33 cellular contexts compared by ENCODE assay signal in genomic region chr14:53885241-53885640, GRCh38.
"Had no signal": no experiment of that assay in that cellular context is flagged by ENCODE, and none has a peak within 500 bp of the region (broad histone marks: within the 10 kb centered on the region; RNA-seq: fewer than 3 reads in every experiment).

No MANE protein-coding gene starts in this region.

- H3K36me3 ChIP-seq: ascending aorta, breast epithelium, cardiac muscle cell, colonic mucosa, esophagus muscularis mucosa, gastrocnemius medialis, heart left ventricle had no signal

- H3K4me3 ChIP-seq: ascending aorta, breast epithelium, cardiac muscle cell, colonic mucosa, esophagus muscularis mucosa, gastrocnemius medialis, heart left ventricle had no signal

- H3K27me3 ChIP-seq: ascending aorta, breast epithelium, cardiac muscle cell, colonic mucosa, esophagus muscularis mucosa, gastrocnemius medialis, heart left ventricle had no signal

- H3K27me3 Mint-ChIP-seq: activated CD4-positive, alpha-beta memory T cell treated with anti-CD3 and anti-CD28 coated beads, Interleukin-2, amount 10 ng/mL, durations not matched to agents 7 days and 5 days; activated naive CD4-positive, alpha-beta T cell treated with anti-CD3 and anti-CD28 coated beads, Interleukin-2, amount 10 ng/mL, durations not matched to agents 7 days and 5 days; activated T-cell treated with anti-CD3 and anti-CD28 coated beads, Interleukin-2, amount 50 U/mL, for 24 hours; T-helper 17 cell had no signal

- H3K27ac ChIP-seq: ascending aorta, breast epithelium, cardiac muscle cell, colonic mucosa, esophagus muscularis mucosa, foreskin keratinocyte, gastrocnemius medialis, heart left ventricle had no signal

- H3K4me1 ChIP-seq: ascending aorta, breast epithelium, colonic mucosa, foreskin keratinocyte, gastrocnemius medialis had no signal

- H3K9me3 ChIP-seq: ascending aorta, breast epithelium, colonic mucosa, esophagus muscularis mucosa, gastrocnemius medialis, heart left ventricle had no signal

- DNase-seq: activated CD4-positive, alpha-beta memory T cell treated with anti-CD3 and anti-CD28 coated beads, Interleukin-2, amount 10 ng/mL, durations not matched to agents 7 days and 5 days; activated CD4-positive, alpha-beta T cell treated with anti-CD3 and anti-CD28 coated beads for 36 hours; activated CD4-positive, alpha-beta T cell treated with anti-CD3 and anti-CD28 coated beads, Interleukin-2, amount 10 ng/mL, durations not matched to agents 24 days and 14 days; activated CD4-positive, CD25-positive, alpha-beta regulatory T cell; activated CD4-positive, CD25-positive, alpha-beta regulatory T cell treated with anti-CD3 and anti-CD28 coated beads, Interleukin-2, amount 50 U/mL, for 72 hours; activated CD8-positive, alpha-beta memory T cell treated with anti-CD3 and anti-CD28 coated beads, Interleukin-2, amount 50 U/mL, for 48 hours; activated gamma-delta T cell; activated naive CD4-positive, alpha-beta T cell; activated naive CD4-positive, alpha-beta T cell treated with anti-CD3 and anti-CD28 coated beads, Interleukin-2, amount 10 ng/mL, durations not matched to agents 7 days and 5 days; activated naive CD8-positive, alpha-beta T cell treated with anti-CD3 and anti-CD28 coated beads, Interleukin-2, amount 10 ng/mL, durations not matched to agents 7 days and 5 days; activated T-cell treated with anti-CD3 and anti-CD28 coated beads for 4 hours; activated T-cell treated with anti-CD3 and anti-CD28 coated beads, Interleukin-2, amount 50 U/mL, for 24 hours; activated T-cell treated with anti-CD3 and anti-CD28 coated beads, Interleukin-2, amount 50 U/mL, for 72 hours; central memory CD4-positive, alpha-beta T cell; cerebellar nuclear complex; colonic mucosa; effector CD8-positive, alpha-beta T cell; erythroblast; foreskin keratinocyte; gastrocnemius medialis; glutamatergic neuron; heart left ventricle; T-helper 1 cell; T-helper 17 cell; T1000 had no signal

- H3K9me3 Mint-ChIP-seq: activated CD4-positive, alpha-beta memory T cell treated with anti-CD3 and anti-CD28 coated beads, Interleukin-2, amount 10 ng/mL, durations not matched to agents 7 days and 5 days; activated CD4-positive, alpha-beta T cell treated with anti-CD3 and anti-CD28 coated beads, Interleukin-2, amount 10 ng/mL, durations not matched to agents 24 days and 14 days; activated naive CD4-positive, alpha-beta T cell treated with anti-CD3 and anti-CD28 coated beads, Interleukin-2, amount 10 ng/mL, durations not matched to agents 7 days and 5 days; activated naive CD8-positive, alpha-beta T cell treated with anti-CD3 and anti-CD28 coated beads, Interleukin-2, amount 10 ng/mL, durations not matched to agents 7 days and 5 days; activated T-cell treated with anti-CD3 and anti-CD28 coated beads, Interleukin-2, amount 50 U/mL, for 24 hours; dendritic cell treated with granulocyte-macrophage colony-stimulating factor and Interleukin-4, amounts not matched to agents 40 ng/mL and 50 ng/mL, for 4 days; T-helper 2 cell treated with Interferon-gamma antibody and Interleukin-4, amounts not matched to agents 5 μg/mL and 100 μg/mL, for 36 hours had no signal

- H3K4me3 Mint-ChIP-seq: activated CD4-positive, alpha-beta memory T cell treated with anti-CD3 and anti-CD28 coated beads, Interleukin-2, amount 10 ng/mL, durations not matched to agents 7 days and 5 days; activated CD4-positive, alpha-beta T cell treated with anti-CD3 and anti-CD28 coated beads for 36 hours; activated CD4-positive, alpha-beta T cell treated with anti-CD3 and anti-CD28 coated beads, Interleukin-2, amount 10 ng/mL, durations not matched to agents 24 days and 14 days; activated naive CD4-positive, alpha-beta T cell treated with anti-CD3 and anti-CD28 coated beads, Interleukin-2, amount 10 ng/mL, durations not matched to agents 7 days and 5 days; activated naive CD8-positive, alpha-beta T cell treated with anti-CD3 and anti-CD28 coated beads, Interleukin-2, amount 10 ng/mL, durations not matched to agents 7 days and 5 days; activated T-cell treated with anti-CD3 and anti-CD28 coated beads, Interleukin-2, amount 50 U/mL, for 24 hours; activated T-cell treated with anti-CD3 and anti-CD28 coated beads, Interleukin-2, amount 50 U/mL, for 72 hours; brain; dendritic cell treated with granulocyte-macrophage colony-stimulating factor and Interleukin-4, amounts not matched to agents 40 ng/mL and 50 ng/mL, for 4 days; T-helper 17 cell; T-helper 2 cell treated with Interferon-gamma antibody and Interleukin-4, amounts not matched to agents 5 μg/mL and 100 μg/mL, for 36 hours had no signal

- H3K36me3 Mint-ChIP-seq: activated naive CD4-positive, alpha-beta T cell treated with anti-CD3 and anti-CD28 coated beads, Interleukin-2, amount 10 ng/mL, durations not matched to agents 7 days and 5 days; activated naive CD4-positive, alpha-beta T cell treated with anti-CD3 and anti-CD28 coated beads, Interleukin-2, amount 50 U/mL, for 72 hours; activated naive CD8-positive, alpha-beta T cell treated with anti-CD3 and anti-CD28 coated beads, Interleukin-2, amount 10 ng/mL, durations not matched to agents 7 days and 5 days; brain had no signal

- H3K27ac Mint-ChIP-seq: activated CD4-positive, alpha-beta memory T cell treated with anti-CD3 and anti-CD28 coated beads, Interleukin-2, amount 10 ng/mL, durations not matched to agents 7 days and 5 days; activated CD4-positive, alpha-beta T cell treated with anti-CD3 and anti-CD28 coated beads for 36 hours; activated CD4-positive, alpha-beta T cell treated with anti-CD3 and anti-CD28 coated beads, Interleukin-2, amount 10 ng/mL, durations not matched to agents 24 days and 14 days; activated naive CD4-positive, alpha-beta T cell treated with anti-CD3 and anti-CD28 coated beads, Interleukin-2, amount 10 ng/mL, durations not matched to agents 7 days and 5 days; activated naive CD4-positive, alpha-beta T cell treated with anti-CD3 and anti-CD28 coated beads, Interleukin-2, amount 50 U/mL, for 72 hours; activated naive CD8-positive, alpha-beta T cell treated with anti-CD3 and anti-CD28 coated beads, Interleukin-2, amount 10 ng/mL, durations not matched to agents 7 days and 5 days; activated T-cell treated with anti-CD3 and anti-CD28 coated beads, Interleukin-2, amount 50 U/mL, for 24 hours; activated T-cell treated with anti-CD3 and anti-CD28 coated beads, Interleukin-2, amount 50 U/mL, for 72 hours; brain; dendritic cell treated with granulocyte-macrophage colony-stimulating factor and Interleukin-4, amounts not matched to agents 40 ng/mL and 50 ng/mL, for 4 days; T-helper 17 cell; T-helper 2 cell treated with Interferon-gamma antibody and Interleukin-4, amounts not matched to agents 5 μg/mL and 100 μg/mL, for 36 hours had no signal

- ATAC-seq: activated CD4-positive, alpha-beta T cell treated with anti-CD3 and anti-CD28 coated beads for 36 hours; activated naive CD4-positive, alpha-beta T cell treated with anti-CD3 and anti-CD28 coated beads, Interleukin-2, amount 50 U/mL, for 72 hours; activated T-cell treated with anti-CD3 and anti-CD28 coated beads, Interleukin-2, amount 50 U/mL, for 72 hours; foreskin keratinocyte; gastrocnemius medialis; heart left ventricle; T-helper 17 cell had no signal

- H3K4me1 Mint-ChIP-seq: activated CD4-positive, alpha-beta memory T cell treated with anti-CD3 and anti-CD28 coated beads, Interleukin-2, amount 10 ng/mL, durations not matched to agents 7 days and 5 days; activated CD4-positive, alpha-beta T cell treated with anti-CD3 and anti-CD28 coated beads for 36 hours; activated CD4-positive, alpha-beta T cell treated with anti-CD3 and anti-CD28 coated beads, Interleukin-2, amount 10 ng/mL, durations not matched to agents 24 days and 14 days; activated naive CD4-positive, alpha-beta T cell treated with anti-CD3 and anti-CD28 coated beads, Interleukin-2, amount 10 ng/mL, durations not matched to agents 7 days and 5 days; activated naive CD8-positive, alpha-beta T cell treated with anti-CD3 and anti-CD28 coated beads, Interleukin-2, amount 10 ng/mL, durations not matched to agents 7 days and 5 days; T-helper 17 cell had no signal
